14 cellular contexts compared by ENCODE assay signal in genomic region chr3:159158213-159158612, GRCh38.
DNase-seq lines count a peak whose midpoint lies in the region; ATAC-seq and TF ChIP-seq lines count a peak whose summit lies in the region.
"Had no signal": no experiment of that assay in that cellular context is flagged by ENCODE, and none has a peak within 500 bp of the region (broad histone marks: within the 10 kb centered on the region; RNA-seq: fewer than 3 reads in every experiment).

No MANE protein-coding gene starts in this region.

- H3K4me2 ChIP-seq in MM.1S (ENCODE audit: low read depth, low read length) = no peak overlapping the region

- H4K20me1 ChIP-seq in MM.1S (ENCODE audit: insufficient read depth, low read length) = no peaks in the 10 kb centered on the region

- H3K9ac ChIP-seq in MM.1S (ENCODE audit: low read length) = no peak overlapping the region

- no peaks in the 10 kb centered on the region for H3K27me3 ChIP-seq in MM.1S (replicated peaks; ENCODE audit: insufficient read depth, low read length)
- H3K27me3 ChIP-seq: thyroid gland had no signal

- ATAC-seq in HG03432 (IDR thresholded peaks at IDR 0.05; ENCODE audit: unreplicated experiment) (no peak), GM18907 (IDR thresholded peaks at IDR 0.05; ENCODE audit: unreplicated experiment) (no peak)
- ATAC-seq: lower lobe of right lung had no signal

- H3K9me2 ChIP-seq in MM.1S (replicated peaks; ENCODE audit: insufficient read depth, low read length) = no peaks in the 10 kb centered on the region

- no peaks in the 10 kb centered on the region for H3K79me2 ChIP-seq in MM.1S (ENCODE audit: low read length)

- no peaks in the 10 kb centered on the region for H3F3A ChIP-seq in MM.1S (ENCODE audit: insufficient read depth, low read length)

- no peaks in the 10 kb centered on the region for H3K9me3 ChIP-seq in MM.1S (replicated peaks; ENCODE audit: insufficient read depth, low read length)
- H3K9me3 ChIP-seq: lower lobe of right lung, thyroid gland had no signal

- no peaks in the 10 kb centered on the region for H3K36me3 ChIP-seq in MM.1S (replicated peaks; ENCODE audit: insufficient read depth, low read length)
- H3K36me3 ChIP-seq: lower lobe of right lung, thyroid gland had no signal

- H3K4me1 ChIP-seq in MM.1S (ENCODE audit: low read length) = no peaks in the 10 kb centered on the region
- H3K4me1 ChIP-seq: lower lobe of right lung, thyroid gland had no signal

- H2AFZ ChIP-seq in MM.1S (ENCODE audit: low read length) = no peak overlapping the region

- no peak overlapping the region for H3K4me3 ChIP-seq in MM.1S (ENCODE audit: low read length)
- H3K4me3 ChIP-seq: lower lobe of right lung, thyroid gland had no signal

- DNase-seq in NCI-H2081 (lab: John Stamatoyannopoulos, UW) (peak; percentile 35 to 50), NCI-H2081 treated with DMSO at 0.1 percent for 48 hours (lab: John Stamatoyannopoulos, UW) (no peak), MM.1S (peak; percentile 66), dermis blood vessel endothelial cell (peak; percentile 96), pulmonary artery endothelial cell (ENCODE audit: low read depth, low spot score) (peak; percentile 61), DMS79 treated with DMSO at 0.1 percent for 48 hours (lab: John Stamatoyannopoulos, UW) (no peak)
- DNase-seq: activated CD4-positive, alpha-beta memory T cell treated with anti-CD3 and anti-CD28 coated beads, Interleukin-2, amount 10 ng/mL, durations not matched to agents 7 days and 5 days; activated effector memory CD4-positive, alpha-beta T cell treated with Interleukin-2 at 50 U/mL for 16 hours; hypothalamus; lower lobe of right lung; NCI-H2227 treated with DMSO at 0.1 percent for 48 hours; thyroid gland had no signal

- no peak overlapping the region for H3K27ac ChIP-seq in MM.1S (ENCODE audit: low read length)
- H3K27ac ChIP-seq: lower lobe of right lung, thyroid gland had no signal

- TF ChIP-seq CTCF in MM.1S (IDR thresholded peaks at IDR 0.05; ENCODE audit: low read length) = peak; percentile 54

Comparison
In these comparisons a context has a peak if more than half of its experiments do, and no peak if none do; other contexts are left out.
1. DNase-seq: peak in NCI-H2081 (2 of 2), MM.1S (single experiment), dermis blood vessel endothelial cell (single experiment) and pulmonary artery endothelial cell (single experiment); none in NCI-H2081 treated with DMSO at 0.1 percent for 48 hours (single experiment) and DMS79 treated with DMSO at 0.1 percent for 48 hours (single experiment).